ENCODE assay signal across 16 cellular contexts in the genomic region with DNA sequence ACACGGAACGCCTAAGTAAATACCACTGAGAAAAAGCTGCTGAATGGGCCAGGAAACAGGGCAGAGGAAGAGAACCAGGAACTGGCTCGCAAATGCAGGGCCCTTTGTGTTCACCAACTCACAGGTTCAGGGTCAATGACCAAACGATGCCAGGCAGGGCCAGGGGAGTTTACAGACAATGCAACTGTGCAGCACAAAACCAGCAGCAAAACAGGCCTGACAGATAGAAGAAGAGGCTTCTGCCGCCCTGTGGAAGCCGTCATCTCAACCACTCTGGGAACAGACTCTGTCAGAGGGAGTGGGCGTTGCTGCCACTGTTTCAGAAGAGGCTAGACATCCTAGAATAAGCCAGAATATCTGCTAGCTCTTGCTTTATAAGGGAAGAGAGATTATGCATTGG.
DNase-seq lines count a peak whose midpoint lies in the region; ATAC-seq and TF ChIP-seq lines count a peak whose summit lies in the region.
"Had no signal": no experiment of that assay in that cellular context is flagged by ENCODE, and none has a peak within 500 bp of the region (broad histone marks: within the 10 kb centered on the region; RNA-seq: fewer than 3 reads in every experiment).

No MANE protein-coding gene starts in this region.

- peaks cover 13% of the 10 kb centered on the region for H3K9me1 ChIP-seq in IMR-90 (ENCODE audit: insufficient read depth, low read length)

- H4K91ac ChIP-seq in IMR-90 (ENCODE audit: insufficient read depth, low read depth, low read length) = no peak overlapping the region

- CTCF ChIA-PET in IMR-90 (lab: Yijun Ruan, JAX) = no interaction called here

- TF ChIP-seq POLR2A in IMR-90 (IDR thresholded peaks at IDR 0.05; ENCODE audit: low read depth, low read length) (no peak), transverse colon (IDR thresholded peaks at IDR 0.05) (no peak)

- no peak for ATAC-seq in IMR-90 (ENCODE audit: low read depth)
- ATAC-seq in natural killer cell treated with Interleukin-12 subunit alpha and Interleukin-12 subunit beta and Interleukin-15 and Interleukin-18, amount 100 ng/mL, for 72 hours = no peak
- ATAC-seq: gastroesophageal sphincter, right cardiac atrium had no signal

- no peak for TF ChIP-seq RAD21 in IMR-90 (IDR thresholded peaks at IDR 0.05; ENCODE audit: low read length)

- H3K36me3 ChIP-seq in IMR-90 (ENCODE audit: control insufficient read depth, insufficient read depth, low read length) = peaks cover 12% of the 10 kb centered on the region
- H3K36me3 ChIP-seq in transverse colon = no peaks in the 10 kb centered on the region

- in situ Hi-C loops in IMR-90 (cut with MboI; ENCODE audit: low sequenced_read_pairs) = loop anchor here (25.0 kb wide), 1 partner anchor 205 kb away; no protein-coding TSS in a partner anchor
- in situ Hi-C loops in transverse colon (cut with MboI; ENCODE audit: low pct_ligation_motif_present in 1 of 4, low pct_unique_long_range_greater_than_20kb in 1 of 4, low sequenced_read_pairs in 3 of 4) = no loop called here

- no peaks in the 10 kb centered on the region for H3K9me3 Mint-ChIP-seq in natural killer cell treated with Interleukin-12 subunit alpha and Interleukin-12 subunit beta and Interleukin-15 and Interleukin-18, amount 100 ng/mL, for 72 hours
- H3K9me3 Mint-ChIP-seq: activated CD4-positive, alpha-beta T cell treated with anti-CD3 and anti-CD28 coated beads, Interleukin-2, amount 10 ng/mL, durations not matched to agents 7 days and 5 days; neural crest cell had no signal

- H3K36me3 Mint-ChIP-seq in natural killer cell treated with Interleukin-12 subunit alpha and Interleukin-12 subunit beta and Interleukin-15 and Interleukin-18, amount 100 ng/mL, for 72 hours = peaks cover 12% of the 10 kb centered on the region

- no peak overlapping the region for H3K4me2 ChIP-seq in IMR-90 (ENCODE audit: low read depth, low read length)

- H2BK120ac ChIP-seq in IMR-90 (ENCODE audit: low read depth, low read length) = no peak overlapping the region

- no peak overlapping the region for H3K23ac ChIP-seq in IMR-90 (ENCODE audit: low read depth, low read length)

- H3K14ac ChIP-seq in IMR-90 (replicated peaks; ENCODE audit: low read depth, low read length) = no peak overlapping the region

- H3K56ac ChIP-seq in IMR-90 (ENCODE audit: extremely low read depth, insufficient read depth, low read length) = no peak overlapping the region

- dilution Hi-C loops in IMR-90 (cut with HindIII; ENCODE audit: low sequenced_read_pairs, unreplicated experiment) = no loop called here

- H3K4ac ChIP-seq in IMR-90 (ENCODE audit: low read depth, low read length) = no peak overlapping the region

- no peak overlapping the region for H2BK20ac ChIP-seq in IMR-90 (ENCODE audit: low read depth, low read length)

- H4K5ac ChIP-seq in IMR-90 (ENCODE audit: low read depth, low read length) = no peak overlapping the region

- peak; percentile 74 for DNase-seq in Ammon's horn (ENCODE audit: low spot score)
- DNase-seq in IMR-90 = no peak
- DNase-seq in dermis blood vessel endothelial cell = peak; percentile 29
- DNase-seq in natural killer cell treated with Interleukin-12 subunit alpha and Interleukin-12 subunit beta and Interleukin-15 and Interleukin-18, amount 100 ng/mL, for 72 hours (ENCODE audit: low spot score) = no peak
- no peak for DNase-seq in NCI-H1105 (lab: John Stamatoyannopoulos, UW)
- DNase-seq in transverse colon = no peak
- DNase-seq in NCI-H2029 treated with DMSO at 0.1 percent for 48 hours (lab: John Stamatoyannopoulos, UW) = no peak
- DNase-seq in NCI-H2107 treated with DMSO at 0.1 percent for 48 hours (lab: John Stamatoyannopoulos, UW; ENCODE audit: unreplicated experiment) = no peak
- DNase-seq: activated CD4-positive, alpha-beta T cell treated with anti-CD3 and anti-CD28 coated beads, Interleukin-2, amount 10 ng/mL, durations not matched to agents 7 days and 5 days; AML-193; right cardiac atrium; Right ventricle myocardium superior; T-helper 9 cell had no signal

- H4K20me1 ChIP-seq in IMR-90 (ENCODE audit: insufficient read depth, low read length) = peaks cover 22% of the 10 kb centered on the region; the same call in 1 of the 2 replicates

- no peak overlapping the region for H2AFZ ChIP-seq in IMR-90 (replicated peaks; ENCODE audit: low read length, poor library complexity)

- no peak overlapping the region for H4K8ac ChIP-seq in IMR-90 (ENCODE audit: low read depth in 2 of 2, low read length in 2 of 2)

- H2BK15ac ChIP-seq in IMR-90 (ENCODE audit: low read depth, low read length) = no peak overlapping the region

- intact Hi-C loops in IMR-90 (cut with micrococcal nuclease) = no loop called here
- intact Hi-C loops in transverse colon (cut with DNase I; ENCODE audit: low total_unique reads) = no loop called here

- H3K4me3 ChIP-seq in IMR-90 (ENCODE audit: insufficient read depth, low read depth, low read length) = no peak overlapping the region
- no peak overlapping the region for H3K4me3 ChIP-seq in transverse colon
- H3K4me3 ChIP-seq: gastroesophageal sphincter, tibial nerve had no signal

- no peak overlapping the region for H2AK5ac ChIP-seq in IMR-90 (ENCODE audit: low read depth, low read length)

- peak overlapping the region; percentile 13 for H2AK9ac ChIP-seq in IMR-90 (replicated peaks; ENCODE audit: low read depth, low read length, poor library complexity)

- peaks cover 25 to 68% of the 10 kb centered on the region in 2 experiments for H3K79me1 ChIP-seq in IMR-90 (ENCODE audit: low read depth in 1 of 2, low read length in 2 of 2)

- TF ChIP-seq CTCF in IMR-90 (conservative IDR thresholded peaks at IDR 0.05; ENCODE audit: low read depth, low read length) = no peak
- TF ChIP-seq CTCF in transverse colon (IDR thresholded peaks at IDR 0.05) = no peak

- no peaks in the 10 kb centered on the region for H3K27me3 ChIP-seq in IMR-90 (ENCODE audit: control insufficient read depth, insufficient read depth, low read length)
- no peaks in the 10 kb centered on the region for H3K27me3 ChIP-seq in transverse colon
- H3K27me3 ChIP-seq: gastroesophageal sphincter, tibial nerve had no signal

- no TSS peak for BruUV-seq in IMR-90 (replicated peaks; lab: Mats Ljungman, UMichigan)

- peak overlapping the region; percentile 69 to 76 for H3K27ac Mint-ChIP-seq in natural killer cell treated with Interleukin-12 subunit alpha and Interleukin-12 subunit beta and Interleukin-15 and Interleukin-18, amount 100 ng/mL, for 72 hours
- H3K27ac Mint-ChIP-seq: activated CD4-positive, alpha-beta T cell treated with anti-CD3 and anti-CD28 coated beads, Interleukin-2, amount 10 ng/mL, durations not matched to agents 7 days and 5 days had no signal

- no peak overlapping the region for H3K18ac ChIP-seq in IMR-90 (ENCODE audit: low read depth, low read length)

- H3K4me1 ChIP-seq in IMR-90 (ENCODE audit: control insufficient read depth, insufficient read depth, low read length) (peaks cover 6% of the 10 kb centered on the region), transverse colon (no peaks in the 10 kb centered on the region)
- H3K4me1 ChIP-seq: tibial nerve had no signal

- POLR2A ChIA-PET in IMR-90 (lab: Charles Lee; ENCODE audit: unreplicated experiment) = no interaction called here

- no peak overlapping the region for H3K9ac ChIP-seq in IMR-90 (ENCODE audit: low read depth, low read length)

- TF ChIP-seq EP300 in transverse colon (IDR thresholded peaks at IDR 0.05; ENCODE audit: low read depth) = no peak

- H3K9me3 ChIP-seq in IMR-90 (ENCODE audit: control insufficient read depth, insufficient read depth, low read length) (no peaks in the 10 kb centered on the region), transverse colon (no peaks in the 10 kb centered on the region)
- H3K9me3 ChIP-seq: gastroesophageal sphincter, tibial nerve had no signal

- H3K4me3 Mint-ChIP-seq in natural killer cell treated with Interleukin-12 subunit alpha and Interleukin-12 subunit beta and Interleukin-15 and Interleukin-18, amount 100 ng/mL, for 72 hours = no peak overlapping the region
- H3K4me3 Mint-ChIP-seq: activated CD4-positive, alpha-beta T cell treated with anti-CD3 and anti-CD28 coated beads, Interleukin-2, amount 10 ng/mL, durations not matched to agents 7 days and 5 days; neural crest cell had no signal

- H3K4me1 Mint-ChIP-seq in natural killer cell treated with Interleukin-12 subunit alpha and Interleukin-12 subunit beta and Interleukin-15 and Interleukin-18, amount 100 ng/mL, for 72 hours (ENCODE audit: low read depth in 2 of 2) = peaks cover 31 to 32% of the 10 kb centered on the region in 2 donors

- H3K27me3 Mint-ChIP-seq in natural killer cell treated with Interleukin-12 subunit alpha and Interleukin-12 subunit beta and Interleukin-15 and Interleukin-18, amount 100 ng/mL, for 72 hours = no peaks in the 10 kb centered on the region
- H3K27me3 Mint-ChIP-seq: activated CD4-positive, alpha-beta T cell treated with anti-CD3 and anti-CD28 coated beads, Interleukin-2, amount 10 ng/mL, durations not matched to agents 7 days and 5 days had no signal

- no peak overlapping the region for H2BK5ac ChIP-seq in IMR-90 (ENCODE audit: low read depth, low read length, poor library complexity, severe bottlenecking)

- 95% methylated on average over 3 of the region's 7 CpGs; no CpG with 5 or more reads in 1 of the 2 experiments for WGBS in IMR-90 (ENCODE audit: extremely low coverage in 2 of 2, insufficient read length in 1 of 2), 2 experiments
- WGBS in transverse colon (ENCODE audit: low coverage in 1 of 2), 2 donors = 84 to 88% methylated on average over 4 to 7 of the region's 7 CpGs

- no peak overlapping the region for H3K27ac ChIP-seq in IMR-90 (ENCODE audit: insufficient read depth, low read length)
- H3K27ac ChIP-seq in transverse colon = no peak overlapping the region
- H3K27ac ChIP-seq: gastroesophageal sphincter, tibial nerve had no signal

TF ChIP-seq in IMR-90, 13 proteins besides CTCF, POLR2A, EP300 and RAD21 (continues in another document):
- TF ChIP-seq, protein P1, sequence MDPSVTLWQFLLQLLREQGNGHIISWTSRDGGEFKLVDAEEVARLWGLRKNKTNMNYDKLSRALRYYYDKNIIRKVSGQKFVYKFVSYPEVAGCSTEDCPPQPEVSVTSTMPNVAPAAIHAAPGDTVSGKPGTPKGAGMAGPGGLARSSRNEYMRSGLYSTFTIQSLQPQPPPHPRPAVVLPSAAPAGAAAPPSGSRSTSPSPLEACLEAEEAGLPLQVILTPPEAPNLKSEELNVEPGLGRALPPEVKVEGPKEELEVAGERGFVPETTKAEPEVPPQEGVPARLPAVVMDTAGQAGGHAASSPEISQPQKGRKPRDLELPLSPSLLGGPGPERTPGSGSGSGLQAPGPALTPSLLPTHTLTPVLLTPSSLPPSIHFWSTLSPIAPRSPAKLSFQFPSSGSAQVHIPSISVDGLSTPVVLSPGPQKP (IDR thresholded peaks at IDR 0.05; ENCODE audit: borderline replicate concordance, low read depth, low read length) = no peak
- TF ChIP-seq MAFK (IDR thresholded peaks at IDR 0.05; ENCODE audit: low read depth, low read length) (no peak), NFE2L2 (IDR thresholded peaks at IDR 0.05; ENCODE audit: low read depth, low read length) (no peak)

Comparison
In these comparisons a context has a peak if more than half of its experiments do, and no peak if none do; other contexts are left out.
1. DNase-seq: peak in Ammon's horn (single experiment) and dermis blood vessel endothelial cell (single experiment); none in IMR-90 (single experiment), natural killer cell treated with Interleukin-12 subunit alpha and Interleukin-12 subunit beta and Interleukin-15 and Interleukin-18, amount 100 ng/mL, for 72 hours (single experiment), NCI-H1105 (single experiment), transverse colon (single experiment), NCI-H2029 treated with DMSO at 0.1 percent for 48 hours (single experiment) and NCI-H2107 treated with DMSO at 0.1 percent for 48 hours (single experiment).